11 cellular contexts compared by ENCODE assay signal in the genomic region with DNA sequence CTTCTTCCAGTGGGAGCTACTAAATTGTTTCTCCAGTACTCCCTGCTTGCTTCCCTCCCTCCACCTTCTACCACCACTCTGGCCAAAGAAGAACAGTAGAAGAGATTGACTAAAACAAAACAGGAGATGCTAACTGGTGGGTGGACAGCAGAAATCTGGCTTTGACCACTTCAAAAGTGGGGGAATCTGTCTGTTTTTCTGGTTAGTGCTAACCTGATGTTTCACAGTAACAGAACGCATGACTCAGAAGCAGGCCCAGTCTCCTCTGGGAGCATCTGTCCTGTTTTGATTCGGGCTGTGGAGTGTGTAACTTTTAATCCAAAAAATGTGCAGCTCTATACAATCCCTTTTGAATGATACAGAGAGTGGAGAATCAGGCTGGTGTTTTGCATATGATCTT. TPM values are rescaled to one million over a fixed set of nuclear protein-coding genes. Genes with fewer than 3 reads are reported as not detected.
DNase-seq lines count a peak whose midpoint lies in the region; ATAC-seq and TF ChIP-seq lines count a peak whose summit lies in the region.
"Had no signal": no experiment of that assay in that cellular context is flagged by ENCODE, and none has a peak within 500 bp of the region (broad histone marks: within the 10 kb centered on the region; RNA-seq: fewer than 3 reads in every experiment).

No MANE protein-coding gene starts in this region.

- DNase-seq in MG63 (peak; percentile 16), epithelial cell of esophagus (ENCODE audit: low read depth) (peak; percentile 21), mucosa of gallbladder (ENCODE audit: low spot score) (peak; percentile 23), tibial artery (peak in 1 of 2 donors; percentile 64), left lobe of liver (ENCODE audit: low spot score) (no peak), GOT3 (lab: John Stamatoyannopoulos, UW) (no peak)
- DNase-seq: naive B cell, T-helper 2 cell had no signal

- H3K27ac ChIP-seq in tibial artery, result peak overlapping the region; percentile 68 to 75

- H3K27me3 ChIP-seq in MG63 (no peaks in the 10 kb centered on the region), tibial artery (no peaks in the 10 kb centered on the region)

- H3K36me3 ChIP-seq in MG63, result no peaks in the 10 kb centered on the region
- H3K36me3 ChIP-seq in tibial artery, result no peaks in the 10 kb centered on the region

- TF ChIP-seq CTCF in epithelial cell of esophagus (IDR thresholded peaks at IDR 0.05; ENCODE audit: insufficient read depth, low read depth, low read length, missing control alignments) (no peak), tibial artery (IDR thresholded peaks at IDR 0.05) (no peak)

- no peak for ATAC-seq in GM19328 (IDR thresholded peaks at IDR 0.05; ENCODE audit: unreplicated experiment)
- ATAC-seq in HG03439 (IDR thresholded peaks at IDR 0.05; ENCODE audit: unreplicated experiment), result no peak
- ATAC-seq in left lobe of liver, result no peak
- ATAC-seq: HCT116 had no signal

- H3K4me1 ChIP-seq in tibial artery, result peaks cover 0 to 17% (median 8%) of the 10 kb centered on the region in 4 donors

- H3K4me3 ChIP-seq in MG63, result no peak overlapping the region
- H3K4me3 ChIP-seq in epithelial cell of esophagus (ENCODE audit: low read length), result no peak overlapping the region
- no peak overlapping the region for H3K4me3 ChIP-seq in tibial artery

- H3K9me3 ChIP-seq in MG63, result no peaks in the 10 kb centered on the region
- no peaks in the 10 kb centered on the region for H3K9me3 ChIP-seq in tibial artery

- intact Hi-C loops in tibial artery (cut with DNase I; ENCODE audit: low total_unique reads), result no loop called here

RNA-seq across cellular contexts. Expression of a gene that starts 32.7 kb away (rescaled TPM):
- 0.30 and 3.7 TPM in 2 replicates for total RNA-seq in MG63 (2014; rRNA removed; shearing (Covaris generic); ENCODE audit: low replicate concordance)
- total RNA-seq in mucosa of gallbladder (7.8 TPM), left lobe of liver (1.9 TPM)

Comparison
In these comparisons a context has a peak if more than half of its experiments do, and no peak if none do; other contexts are left out.
1. DNase-seq: peak in MG63 (single experiment), epithelial cell of esophagus (single experiment) and mucosa of gallbladder (single experiment); none in left lobe of liver (single experiment) and GOT3 (single experiment).